25 cellular contexts compared by ENCODE assay signal in genomic region chr17:75731716-75732498, GRCh38.
"Had no signal": no experiment of that assay in that cellular context is flagged by ENCODE, and none has a peak within 500 bp of the region (broad histone marks: within the 10 kb centered on the region; RNA-seq: fewer than 3 reads in every experiment).

No MANE protein-coding gene starts in this region.

- H3K27ac Mint-ChIP-seq: activated CD4-positive, alpha-beta T cell treated with anti-CD3 and anti-CD28 coated beads, Interleukin-2, amount 10 ng/mL, durations not matched to agents 24 days and 14 days; activated CD8-positive, alpha-beta memory T cell treated with anti-CD3 and anti-CD28 coated beads, Interleukin-2, amount 10 ng/mL, durations not matched to agents 7 days and 5 days; activated CD8-positive, alpha-beta T cell treated with anti-CD3 and anti-CD28 coated beads for 36 hours; activated naive CD8-positive, alpha-beta T cell treated with anti-CD3 and anti-CD28 coated beads, Interleukin-2, amount 50 U/mL, for 24 hours; activated T-helper 1 cell treated with anti-CD3 and anti-CD28 coated beads, Interleukin-12 subunit alpha, Interleukin-12 subunit beta, Interleukin-2, Interleukin-4 antibody, amounts not matched to agents 30 ng/mL and 10 ng/mL and 1 ng/mL, durations not matched to agents 14 hours and 24 hours and 36 hours; dendritic cell treated with granulocyte-macrophage colony-stimulating factor and Interleukin-4, amounts not matched to agents 40 ng/mL and 50 ng/mL, for 4 days; mesothelial cell of epicardium; nephron; T-helper 17 cell had no signal

- H3K36me3 ChIP-seq: cardiac muscle cell had no signal

- H3K4me3 Mint-ChIP-seq: activated CD4-positive, alpha-beta T cell treated with anti-CD3 and anti-CD28 coated beads, Interleukin-2, amount 10 ng/mL, durations not matched to agents 24 days and 14 days; activated CD8-positive, alpha-beta memory T cell treated with anti-CD3 and anti-CD28 coated beads, Interleukin-2, amount 10 ng/mL, durations not matched to agents 7 days and 5 days; activated CD8-positive, alpha-beta T cell treated with anti-CD3 and anti-CD28 coated beads for 36 hours; activated naive CD8-positive, alpha-beta T cell treated with anti-CD3 and anti-CD28 coated beads, Interleukin-2, amount 50 U/mL, for 24 hours; activated T-helper 1 cell treated with anti-CD3 and anti-CD28 coated beads, Interleukin-12 subunit alpha, Interleukin-12 subunit beta, Interleukin-2, Interleukin-4 antibody, amounts not matched to agents 30 ng/mL and 10 ng/mL and 1 ng/mL, durations not matched to agents 14 hours and 24 hours and 36 hours; dendritic cell treated with granulocyte-macrophage colony-stimulating factor and Interleukin-4, amounts not matched to agents 40 ng/mL and 50 ng/mL, for 4 days; mesothelial cell of epicardium; nephron; T-helper 17 cell had no signal

- ATAC-seq: activated CD8-positive, alpha-beta memory T cell treated with anti-CD3 and anti-CD28 coated beads, Interleukin-2, amount 10 ng/mL, durations not matched to agents 7 days and 5 days; activated CD8-positive, alpha-beta T cell treated with anti-CD3 and anti-CD28 coated beads for 36 hours; activated naive CD8-positive, alpha-beta T cell treated with anti-CD3 and anti-CD28 coated beads, Interleukin-2, amount 50 U/mL, for 24 hours; body of pancreas; T-helper 17 cell had no signal

- H3K4me1 ChIP-seq: body of pancreas, left ventricle myocardium inferior, testis, upper lobe of left lung had no signal

- DNase-seq: activated CD4-positive, alpha-beta T cell treated with anti-CD3 and anti-CD28 coated beads, Interleukin-2, amount 10 ng/mL, durations not matched to agents 24 days and 14 days; activated CD8-positive, alpha-beta memory T cell treated with anti-CD3 and anti-CD28 coated beads, Interleukin-2, amount 10 ng/mL, durations not matched to agents 7 days and 5 days; activated CD8-positive, alpha-beta T cell treated with anti-CD3 and anti-CD28 coated beads for 36 hours; activated gamma-delta T cell; activated naive CD4-positive, alpha-beta T cell treated with anti-CD3 and anti-CD28 coated beads, Interleukin-2, amount 50 U/mL, for 16 hours; activated naive CD8-positive, alpha-beta T cell treated with anti-CD3 and anti-CD28 coated beads, Interleukin-2, amount 50 U/mL, for 24 hours; activated T-cell treated with anti-CD3 and anti-CD28 coated beads for 4 hours; body of pancreas; effector CD4-positive, alpha-beta T cell; erythroblast; foreskin fibroblast; left ventricle myocardium inferior; retina; spleen; stimulated activated CD4-positive, alpha-beta T cell treated with anti-CD3 and anti-CD28 coated beads, Interleukin-4, amount 100 ng/mL, for 1 hour; stimulated activated naive CD4-positive, alpha-beta T cell; SW 1271; T-helper 17 cell; testis had no signal

- H3K27ac ChIP-seq: body of pancreas, cardiac muscle cell, left ventricle myocardium inferior, spleen, testis, upper lobe of left lung had no signal

- H3K36me3 Mint-ChIP-seq: activated CD8-positive, alpha-beta memory T cell treated with anti-CD3 and anti-CD28 coated beads, Interleukin-2, amount 10 ng/mL, durations not matched to agents 7 days and 5 days had no signal

- H3K27me3 Mint-ChIP-seq: activated CD4-positive, alpha-beta T cell treated with anti-CD3 and anti-CD28 coated beads, Interleukin-2, amount 10 ng/mL, durations not matched to agents 24 days and 14 days; activated CD8-positive, alpha-beta memory T cell treated with anti-CD3 and anti-CD28 coated beads, Interleukin-2, amount 10 ng/mL, durations not matched to agents 7 days and 5 days; activated CD8-positive, alpha-beta T cell treated with anti-CD3 and anti-CD28 coated beads for 36 hours; activated naive CD8-positive, alpha-beta T cell treated with anti-CD3 and anti-CD28 coated beads, Interleukin-2, amount 50 U/mL, for 24 hours; T-helper 17 cell had no signal

- H3K4me3 ChIP-seq: body of pancreas, cardiac muscle cell, left ventricle myocardium inferior, spleen, testis, upper lobe of left lung had no signal

- H3K4me1 Mint-ChIP-seq: mesothelial cell of epicardium, nephron had no signal

- H3K9me3 Mint-ChIP-seq: activated CD4-positive, alpha-beta T cell treated with anti-CD3 and anti-CD28 coated beads, Interleukin-2, amount 10 ng/mL, durations not matched to agents 24 days and 14 days; activated CD8-positive, alpha-beta T cell treated with anti-CD3 and anti-CD28 coated beads for 36 hours; activated naive CD8-positive, alpha-beta T cell treated with anti-CD3 and anti-CD28 coated beads, Interleukin-2, amount 50 U/mL, for 24 hours; activated T-helper 1 cell treated with anti-CD3 and anti-CD28 coated beads, Interleukin-12 subunit alpha, Interleukin-12 subunit beta, Interleukin-2, Interleukin-4 antibody, amounts not matched to agents 30 ng/mL and 10 ng/mL and 1 ng/mL, durations not matched to agents 14 hours and 24 hours and 36 hours; dendritic cell treated with granulocyte-macrophage colony-stimulating factor and Interleukin-4, amounts not matched to agents 40 ng/mL and 50 ng/mL, for 4 days; mesothelial cell of epicardium; nephron had no signal

- H3K9me3 ChIP-seq: body of pancreas, left ventricle myocardium inferior, spleen, testis, upper lobe of left lung had no signal

- H3K27me3 ChIP-seq: body of pancreas, cardiac muscle cell, spleen, testis, upper lobe of left lung had no signal
